Comparison of ENCODE assay signal across 13 cellular contexts in genomic region chr16:4360538-4361021, GRCh38. TPM values are rescaled to one million over a fixed set of nuclear protein-coding genes. Genes with fewer than 3 reads are reported as not detected.
DNase-seq lines count a peak whose midpoint lies in the region; ATAC-seq, FAIRE-seq and TF ChIP-seq lines count a peak whose summit lies in the region.
"Had no signal": no experiment of that assay in that cellular context is flagged by ENCODE, and none has a peak within 500 bp of the region (broad histone marks: within the 10 kb centered on the region; RNA-seq: fewer than 3 reads in every experiment).

No MANE protein-coding gene starts in this region.

- H3K79me2 ChIP-seq in GM12878 (ENCODE audit: control insufficient read depth, insufficient read depth, low read length) (no peaks in the 10 kb centered on the region), osteoblast (ENCODE audit: insufficient read depth, low read length) (no peaks in the 10 kb centered on the region), OCI-LY7 (ENCODE audit: insufficient read depth, low read depth, low read length) (no peaks in the 10 kb centered on the region)

- SMC1A ChIA-PET in GM12878 (lab: Charles Lee; ENCODE audit: uncharacterized antibody, unreplicated experiment): no interaction called here

- ATAC-seq in GM12878 (peak; percentile 41), HG03520 (IDR thresholded peaks at IDR 0.05; ENCODE audit: unreplicated experiment) (no peak)

- intact Hi-C loops in GM12878 (cut with micrococcal nuclease; ENCODE audit: unreplicated experiment): no loop called here
- intact Hi-C loops in OCI-LY7 (cut with micrococcal nuclease; ENCODE audit: unreplicated experiment): no loop called here

- no peaks in the 10 kb centered on the region for H3K4me1 Mint-ChIP-seq in activated CD4-positive, alpha-beta T cell treated with anti-CD3 and anti-CD28 coated beads, Interleukin-2, amount 10 ng/mL, durations not matched to agents 7 days and 5 days
- H3K4me1 Mint-ChIP-seq: brain had no signal

- 85% methylated on average over 8 of the region's 11 CpGs for WGBS in GM12878 (ENCODE audit: insufficient coverage, insufficient replicate concordance, low lambda C conversion rate, missing lambda C conversion rate)

- H3K9me3 Mint-ChIP-seq in activated CD4-positive, alpha-beta T cell treated with anti-CD3 and anti-CD28 coated beads, Interleukin-2, amount 10 ng/mL, durations not matched to agents 7 days and 5 days: no peaks in the 10 kb centered on the region
- H3K9me3 Mint-ChIP-seq: brain; natural killer cell; T-helper 1 cell treated with Interleukin-12 subunit alpha and Interleukin-12 subunit beta and Interleukin-4 antibody, amounts not matched to agents 30 μg/mL and 1 μg/mL, for 36 hours had no signal

- no peak for TF ChIP-seq EP300 in GM12878 (IDR thresholded peaks at IDR 0.05; ENCODE audit: borderline replicate concordance in 1 of 2, control insufficient read depth in 1 of 2, low read depth in 2 of 2, low read length in 2 of 2)

- H3K27me3 ChIP-seq in GM12878 (replicated peaks in 1 of 2; ENCODE audit: control insufficient read depth in 2 of 2, insufficient read depth in 2 of 2, low read length in 1 of 2) (no peaks in the 10 kb centered on the region), osteoblast (ENCODE audit: insufficient read depth, low read length) (no peaks in the 10 kb centered on the region)
- H3K27me3 ChIP-seq in effector memory CD4-positive, alpha-beta T cell (replicated peaks; ENCODE audit: control insufficient read depth, insufficient read depth, low read length, poor library complexity, severe bottlenecking): no peaks in the 10 kb centered on the region
- H3K27me3 ChIP-seq: BLaER1 had no signal

- H3K4me1 ChIP-seq in GM12878 (ENCODE audit: control insufficient read depth, insufficient read depth, low read length): peaks cover 4% of the 10 kb centered on the region
- no peaks in the 10 kb centered on the region for H3K4me1 ChIP-seq in osteoblast (ENCODE audit: insufficient read depth, low read length)
- H3K4me1 ChIP-seq in OCI-LY7 (ENCODE audit: insufficient read depth, low read length, poor library complexity, severe bottlenecking): peaks cover 12% of the 10 kb centered on the region
- no peaks in the 10 kb centered on the region for H3K4me1 ChIP-seq in effector memory CD4-positive, alpha-beta T cell (ENCODE audit: control insufficient read depth, insufficient read depth, low read length, poor library complexity, severe bottlenecking)

- no peak for TF ChIP-seq RAD21 in GM12878 (IDR thresholded peaks at IDR 0.05; ENCODE audit: insufficient read depth, low read depth, low read length)

- no peaks in the 10 kb centered on the region for H3K9me3 ChIP-seq in GM12878 (replicated peaks; ENCODE audit: control insufficient read depth, insufficient read depth, low read length)
- H3K9me3 ChIP-seq in osteoblast (ENCODE audit: low read depth, low read length): no peaks in the 10 kb centered on the region
- H3K9me3 ChIP-seq in OCI-LY7 (ENCODE audit: low read length): no peaks in the 10 kb centered on the region
- no peaks in the 10 kb centered on the region for H3K9me3 ChIP-seq in effector memory CD4-positive, alpha-beta T cell (ENCODE audit: control insufficient read depth, low read length)
- H3K9me3 ChIP-seq: BLaER1 had no signal

- H3K36me3 Mint-ChIP-seq in activated CD4-positive, alpha-beta T cell treated with anti-CD3 and anti-CD28 coated beads, Interleukin-2, amount 10 ng/mL, durations not matched to agents 7 days and 5 days (ENCODE audit: low read depth): peaks cover 26% of the 10 kb centered on the region
- H3K36me3 Mint-ChIP-seq: natural killer cell had no signal

- POLR2A ChIA-PET in activated CD4-positive, alpha-beta T cell treated with anti-CD3 and anti-CD28 coated beads, Interleukin-2, amount 10 ng/mL, durations not matched to agents 7 days and 5 days (lab: Charles Lee): no interaction called here
- POLR2A ChIA-PET in GM12878 (lab: Charles Lee): no interaction called here
- POLR2A ChIA-PET in OCI-LY7 (lab: Charles Lee): interaction anchor here (0.6 kb wide), 1 partner anchor 443 kb away, joined by 4 read pairs; no protein-coding TSS in a partner anchor

- DNase-seq in activated CD4-positive, alpha-beta T cell treated with anti-CD3 and anti-CD28 coated beads, Interleukin-2, amount 10 ng/mL, durations not matched to agents 7 days and 5 days: peak; percentile 28
- DNase-seq in activated CD4-positive, alpha-beta T cell treated with anti-CD3 and anti-CD28 coated beads for 4 hours: no peak
- DNase-seq in NCI-H226: peak; percentile 41
- no peak for DNase-seq in GM12878 (ENCODE audit: low read depth, low spot score)
- peak; percentile 87 for DNase-seq in osteoblast (ENCODE audit: insufficient read length, low spot score, missing footprints)
- DNase-seq in OCI-LY7 (ENCODE audit: low spot score): no peak
- DNase-seq in effector memory CD4-positive, alpha-beta T cell: no peak
- DNase-seq: natural killer cell, NCI-H748 treated with DMSO at 0.1 percent for 48 hours had no signal

- no peak for TF ChIP-seq POLR2A in GM12878 (IDR thresholded peaks at IDR 0.05; ENCODE audit: low read depth, low read length)

- no peak for TF ChIP-seq CTCF in GM12878 (IDR thresholded peaks at IDR 0.05 in 2 of 3, conservative IDR thresholded peaks at IDR 0.05 in 1 of 3; ENCODE audit: control insufficient read depth in 2 of 3, extremely low read depth in 1 of 3, insufficient read depth in 1 of 3, low read depth in 3 of 3, low read length in 3 of 3)
- TF ChIP-seq CTCF in osteoblast (IDR thresholded peaks at IDR 0.05; ENCODE audit: extremely low read depth, low read depth, low read length): no peak
- no peak for TF ChIP-seq CTCF in OCI-LY7 (conservative IDR thresholded peaks at IDR 0.05; ENCODE audit: low read length)

- H4K20me1 ChIP-seq in GM12878 (ENCODE audit: control insufficient read depth, insufficient read depth): no peaks in the 10 kb centered on the region
- no peaks in the 10 kb centered on the region for H4K20me1 ChIP-seq in osteoblast (ENCODE audit: insufficient read depth, low read length)
- H4K20me1 ChIP-seq in OCI-LY7 (ENCODE audit: insufficient read depth, low read length): no peaks in the 10 kb centered on the region

- BruUV-seq in GM12878 (replicated peaks; lab: Mats Ljungman, UMichigan): no TSS peak
- BruUV-seq in OCI-LY7 (replicated peaks; lab: Mats Ljungman, UMichigan): no TSS peak

- no peak overlapping the region for H3K4me3 Mint-ChIP-seq in activated CD4-positive, alpha-beta T cell treated with anti-CD3 and anti-CD28 coated beads, Interleukin-2, amount 10 ng/mL, durations not matched to agents 7 days and 5 days
- H3K4me3 Mint-ChIP-seq: brain; natural killer cell; T-helper 1 cell treated with Interleukin-12 subunit alpha and Interleukin-12 subunit beta and Interleukin-4 antibody, amounts not matched to agents 30 μg/mL and 1 μg/mL, for 36 hours had no signal

- in situ Hi-C loops in GM12878 (cut with MboI): loop anchor here (5.0 kb wide), 1 partner anchor 37 kb away; no protein-coding TSS in a partner anchor

- no peaks in the 10 kb centered on the region for H3K9me2 ChIP-seq in OCI-LY7 (ENCODE audit: insufficient read depth, low read length)

- H3K36me3 ChIP-seq in GM12878 (ENCODE audit: control insufficient read depth in 2 of 2, insufficient read depth in 2 of 2, low read length in 1 of 2) (peaks cover 4 to 35% of the 10 kb centered on the region in 2 experiments; a peak in 3 of 4 replicates), osteoblast (ENCODE audit: insufficient read depth, low read length) (no peaks in the 10 kb centered on the region), OCI-LY7 (ENCODE audit: insufficient read depth, low read length) (peaks cover 77% of the 10 kb centered on the region)
- peaks cover 77% of the 10 kb centered on the region for H3K36me3 ChIP-seq in effector memory CD4-positive, alpha-beta T cell (ENCODE audit: control insufficient read depth, insufficient read depth, low read length)

- H3K27ac Mint-ChIP-seq in activated CD4-positive, alpha-beta T cell treated with anti-CD3 and anti-CD28 coated beads, Interleukin-2, amount 10 ng/mL, durations not matched to agents 7 days and 5 days: peak overlapping the region; percentile 50
- H3K27ac Mint-ChIP-seq: natural killer cell; T-helper 1 cell treated with Interleukin-12 subunit alpha and Interleukin-12 subunit beta and Interleukin-4 antibody, amounts not matched to agents 30 μg/mL and 1 μg/mL, for 36 hours had no signal

- RAD21 ChIA-PET in GM12878 (lab: Charles Lee; ENCODE audit: unreplicated experiment): no interaction called here

- no peak for FAIRE-seq in GM12878 (lab: Jason Lieb, UNC)

- no peak overlapping the region for H3K9ac ChIP-seq in GM12878 (ENCODE audit: control insufficient read depth, insufficient read depth, low read length)
- H3K9ac ChIP-seq: BLaER1 had no signal

- H3K4me3 ChIP-seq in GM12878: no peak overlapping the region
- no peak overlapping the region for H3K4me3 ChIP-seq in osteoblast (ENCODE audit: insufficient read depth, low read length)
- no peak overlapping the region for H3K4me3 ChIP-seq in OCI-LY7 (ENCODE audit: low read depth, low read length, poor library complexity, severe bottlenecking)
- H3K4me3 ChIP-seq in effector memory CD4-positive, alpha-beta T cell (ENCODE audit: insufficient read depth, low read depth, low read length, poor library complexity, severe bottlenecking): no peak overlapping the region
- H3K4me3 ChIP-seq: BLaER1 had no signal

- no peaks in the 10 kb centered on the region for H3K27me3 Mint-ChIP-seq in activated CD4-positive, alpha-beta T cell treated with anti-CD3 and anti-CD28 coated beads, Interleukin-2, amount 10 ng/mL, durations not matched to agents 7 days and 5 days
- H3K27me3 Mint-ChIP-seq: brain had no signal

- H3K27ac ChIP-seq in GM12878 (ENCODE audit: control insufficient read depth, insufficient read depth) (no peak overlapping the region), osteoblast (ENCODE audit: low read depth, low read length) (no peak overlapping the region), OCI-LY7 (ENCODE audit: low read depth, low read length, poor library complexity, severe bottlenecking) (no peak overlapping the region)
- H3K27ac ChIP-seq in effector memory CD4-positive, alpha-beta T cell (ENCODE audit: insufficient read depth, low read length, poor library complexity, severe bottlenecking): no peak overlapping the region
- H3K27ac ChIP-seq: BLaER1 had no signal

- no peak overlapping the region for H3K4me2 ChIP-seq in GM12878 (ENCODE audit: control insufficient read depth, insufficient read depth)
- no peak overlapping the region for H3K4me2 ChIP-seq in osteoblast (ENCODE audit: insufficient read depth, low read length)
- no peak overlapping the region for H3K4me2 ChIP-seq in OCI-LY7 (ENCODE audit: low read length)
- H3K4me2 ChIP-seq: BLaER1 had no signal

- H2AFZ ChIP-seq in GM12878 (ENCODE audit: control insufficient read depth, low read depth, low read length): no peak overlapping the region
- H2AFZ ChIP-seq in osteoblast (ENCODE audit: low read length): no peak overlapping the region
- H2AFZ ChIP-seq in OCI-LY7 (ENCODE audit: low read length): no peak overlapping the region

- CTCF ChIA-PET in activated CD4-positive, alpha-beta T cell treated with anti-CD3 and anti-CD28 coated beads, Interleukin-2, amount 10 ng/mL, durations not matched to agents 7 days and 5 days (lab: Charles Lee): interaction anchor here (1.6 kb wide), 1 partner anchor 41 kb away, joined by 6 read pairs; no protein-coding TSS in a partner anchor
- CTCF ChIA-PET in GM12878 (lab: Yijun Ruan, JAX): no interaction called here
- CTCF ChIA-PET in OCI-LY7 (lab: Charles Lee; ENCODE audit: unreplicated experiment): no interaction called here

RNA-seq across cellular contexts. Expression of gene PAM16, which starts 9.5 kb away (rescaled TPM):
- total RNA-seq in activated CD4-positive, alpha-beta T cell treated with anti-CD3 and anti-CD28 coated beads, Interleukin-2, amount 10 ng/mL, durations not matched to agents 7 days and 5 days: 10 to 100 TPM; 35.1 to 39.3 TPM
- total RNA-seq in GM12878 (2013; cell fraction: nucleolus; rRNA removed): 21.2 and 24.9 TPM in 2 replicates
- 50.2 and 55.4 TPM in 2 replicates for total RNA-seq in GM12878 (2014; rRNA removed)
- 17.8 and 18.5 TPM in 2 replicates for total RNA-seq in GM12878 (2014; rRNA removed; fragmentation: Illumina TruSeq; extraction: Trizol)
- 54.9 and 61.6 TPM in 2 replicates for total RNA-seq in GM12878 (2021)
- polyA plus RNA-seq in GM12878 (2011; ENCODE audit: low read depth): 39.3 TPM
- 22.5 and 32.8 TPM in 2 replicates for polyA plus RNA-seq in GM12878 (2011; rRNA removed)
- polyA plus RNA-seq in GM12878 (2011; cell fraction: cytosol; rRNA removed): 58.1 and 79.3 TPM in 2 replicates
- 47.2 and 67.5 TPM in 2 replicates for polyA plus RNA-seq in GM12878 (2011; cell fraction: nucleus; rRNA removed)
- 37.2 and 40.1 TPM in 2 replicates for polyA plus RNA-seq in GM12878 (2012)
- 8.4 and 20.7 TPM in 2 replicates for polyA plus RNA-seq in GM12878 (2014; fragmentation: Illumina TruSeq; extraction: Trizol)
- polyA plus RNA-seq in GM12878 (2014; fragmentation: Nextera tagmentation; extraction: Ambion mirVana): 10 to 100 TPM; 20.8 to 48.1 TPM
- 94.3 and 100 TPM in 2 replicates for polyA plus RNA-seq in GM12878 (2014; rRNA removed)
- polyA plus RNA-seq in GM12878 (2016; fragmentation: Nextera tagmentation; extraction: Ambion mirVana): 10 to 100 TPM; 72.8 to 78.7 TPM
- 8.5 and 14.6 TPM in 2 replicates for polyA minus RNA-seq in GM12878 (2011; rRNA and poly(A)+ RNA removed)
- 7.2 and 14.3 TPM in 2 replicates for polyA minus RNA-seq in GM12878 (2011; cell fraction: cytosol; rRNA and poly(A)+ RNA removed)
- 5.3 and 10.8 TPM in 2 replicates for polyA minus RNA-seq in GM12878 (2011; cell fraction: nucleus; rRNA and poly(A)+ RNA removed)
- total RNA-seq in osteoblast: 17.4 and 18.6 TPM in 2 replicates
- 80.6 and 92.1 TPM in 2 replicates for total RNA-seq in OCI-LY7 (2014; rRNA removed; shearing (Covaris generic))
- total RNA-seq in OCI-LY7 (2022): 77.4 and 82.4 TPM in 2 replicates

RNA-seq across cellular contexts. Expression of gene VASN, which starts 11.1 kb away (rescaled TPM):
- total RNA-seq in activated CD4-positive, alpha-beta T cell treated with anti-CD3 and anti-CD28 coated beads, Interleukin-2, amount 10 ng/mL, durations not matched to agents 7 days and 5 days: not detected
- not detected in 2 replicates for total RNA-seq in GM12878 (2013; cell fraction: nucleolus; rRNA removed)
- total RNA-seq in GM12878 (2014; rRNA removed) (not detected in 2 replicates), GM12878 (2014; rRNA removed; fragmentation: Illumina TruSeq; extraction: Trizol) (not detected in 2 replicates), GM12878 (2021) (0.10 TPM in 1 of 2 replicates, not detected in the other), osteoblast (202 and 217 TPM in 2 replicates), OCI-LY7 (2022) (not detected in 2 replicates)
- 0.08 TPM for polyA plus RNA-seq in GM12878 (2011; ENCODE audit: low read depth)
- polyA plus RNA-seq in GM12878 (2011; rRNA removed) (not detected in 2 replicates), GM12878 (2014; fragmentation: Illumina TruSeq; extraction: Trizol) (not detected in 2 replicates), GM12878 (2014; fragmentation: Nextera tagmentation; extraction: Ambion mirVana) (under 1 TPM in 1 of 2 experiments, not detected in 1; 0.02 TPM), GM12878 (2014; rRNA removed) (not detected in 2 replicates), GM12878 (2016; fragmentation: Nextera tagmentation; extraction: Ambion mirVana) (under 1 TPM; 0.18 to 0.19 TPM)
- polyA plus RNA-seq in GM12878 (2011; cell fraction: cytosol; rRNA removed): not detected in 2 replicates
- not detected in 2 replicates for polyA plus RNA-seq in GM12878 (2011; cell fraction: nucleus; rRNA removed)
- 0.24 and 0.27 TPM in 2 replicates for polyA plus RNA-seq in GM12878 (2012)
- polyA minus RNA-seq in GM12878 (2011; rRNA and poly(A)+ RNA removed): not detected in 2 replicates
- polyA minus RNA-seq in GM12878 (2011; cell fraction: cytosol; rRNA and poly(A)+ RNA removed): not detected in 2 replicates
- polyA minus RNA-seq in GM12878 (2011; cell fraction: nucleus; rRNA and poly(A)+ RNA removed): not detected in 2 replicates
- total RNA-seq in OCI-LY7 (2014; rRNA removed; shearing (Covaris generic)): not detected in 2 replicates

RNA-seq across cellular contexts. Expression of gene GLIS2, which starts 44.7 kb away (rescaled TPM):
- under 1 TPM; 0.12 to 0.17 TPM for total RNA-seq in activated CD4-positive, alpha-beta T cell treated with anti-CD3 and anti-CD28 coated beads, Interleukin-2, amount 10 ng/mL, durations not matched to agents 7 days and 5 days
- 1.1 and 1.2 TPM in 2 replicates for total RNA-seq in GM12878 (2013; cell fraction: nucleolus; rRNA removed)
- total RNA-seq in GM12878 (2014; rRNA removed) (0.06 TPM in 1 of 2 replicates, not detected in the other), GM12878 (2014; rRNA removed; fragmentation: Illumina TruSeq; extraction: Trizol) (not detected in 2 replicates), GM12878 (2021) (0.51 and 0.61 TPM in 2 replicates), osteoblast (5.0 and 5.4 TPM in 2 replicates), OCI-LY7 (2022) (0.08 TPM in 1 of 2 replicates, not detected in the other)
- 0.16 TPM for polyA plus RNA-seq in GM12878 (2011; ENCODE audit: low read depth)
- polyA plus RNA-seq in GM12878 (2011; rRNA removed) (0.37 and 0.64 TPM in 2 replicates), GM12878 (2014; fragmentation: Illumina TruSeq; extraction: Trizol) (0.03 TPM in 1 of 2 replicates, not detected in the other), GM12878 (2014; fragmentation: Nextera tagmentation; extraction: Ambion mirVana) (not detected), GM12878 (2014; rRNA removed) (0.14 and 0.25 TPM in 2 replicates), GM12878 (2016; fragmentation: Nextera tagmentation; extraction: Ambion mirVana) (under 1 TPM in 1 of 2 experiments, not detected in 1; 0.21 TPM)
- polyA plus RNA-seq in GM12878 (2011; cell fraction: cytosol; rRNA removed): 1.1 and 1.5 TPM in 2 replicates
- 5.1 and 6.2 TPM in 2 replicates for polyA plus RNA-seq in GM12878 (2011; cell fraction: nucleus; rRNA removed)
- polyA plus RNA-seq in GM12878 (2012): 0.67 and 0.83 TPM in 2 replicates
- polyA minus RNA-seq in GM12878 (2011; rRNA and poly(A)+ RNA removed): 0.88 and 2.1 TPM in 2 replicates
- polyA minus RNA-seq in GM12878 (2011; cell fraction: cytosol; rRNA and poly(A)+ RNA removed): 2.7 and 3.5 TPM in 2 replicates
- polyA minus RNA-seq in GM12878 (2011; cell fraction: nucleus; rRNA and poly(A)+ RNA removed): 0.73 and 1.6 TPM in 2 replicates
- total RNA-seq in OCI-LY7 (2014; rRNA removed; shearing (Covaris generic)): not detected in 2 replicates

RNA-seq across cellular contexts. Expression of gene CORO7, which starts 55.8 kb away (rescaled TPM):
- total RNA-seq in activated CD4-positive, alpha-beta T cell treated with anti-CD3 and anti-CD28 coated beads, Interleukin-2, amount 10 ng/mL, durations not matched to agents 7 days and 5 days: 100 to 1,000 TPM; 196 to 211 TPM
- total RNA-seq in GM12878 (2013; cell fraction: nucleolus; rRNA removed): 187 and 203 TPM in 2 replicates
- 43.2 and 56.5 TPM in 2 replicates for total RNA-seq in GM12878 (2014; rRNA removed)
- total RNA-seq in GM12878 (2014; rRNA removed; fragmentation: Illumina TruSeq; extraction: Trizol): 18.9 and 19.0 TPM in 2 replicates
- total RNA-seq in GM12878 (2021): 89.2 and 91.7 TPM in 2 replicates
- 17.8 TPM for polyA plus RNA-seq in GM12878 (2011; ENCODE audit: low read depth)
- polyA plus RNA-seq in GM12878 (2011; rRNA removed): 11.9 and 40.0 TPM in 2 replicates
- polyA plus RNA-seq in GM12878 (2011; cell fraction: cytosol; rRNA removed): 37.9 and 44.2 TPM in 2 replicates
- polyA plus RNA-seq in GM12878 (2011; cell fraction: nucleus; rRNA removed): 362 and 561 TPM in 2 replicates
- 49.8 and 53.5 TPM in 2 replicates for polyA plus RNA-seq in GM12878 (2012)
- polyA plus RNA-seq in GM12878 (2014; fragmentation: Illumina TruSeq; extraction: Trizol): 6.0 and 17.2 TPM in 2 replicates
- polyA plus RNA-seq in GM12878 (2014; fragmentation: Nextera tagmentation; extraction: Ambion mirVana): under 1 TPM; 0.64 to 0.84 TPM
- polyA plus RNA-seq in GM12878 (2014; rRNA removed): 65.8 and 76.0 TPM in 2 replicates
- 10 to 100 TPM; 47.4 to 49.1 TPM for polyA plus RNA-seq in GM12878 (2016; fragmentation: Nextera tagmentation; extraction: Ambion mirVana)
- polyA minus RNA-seq in GM12878 (2011; rRNA and poly(A)+ RNA removed): 32.8 and 55.7 TPM in 2 replicates
- polyA minus RNA-seq in GM12878 (2011; cell fraction: cytosol; rRNA and poly(A)+ RNA removed): 61.5 and 64.5 TPM in 2 replicates
- polyA minus RNA-seq in GM12878 (2011; cell fraction: nucleus; rRNA and poly(A)+ RNA removed): 68.3 and 121 TPM in 2 replicates
- total RNA-seq in osteoblast: 9.7 and 17.7 TPM in 2 replicates
- 64.0 and 77.2 TPM in 2 replicates for total RNA-seq in OCI-LY7 (2014; rRNA removed; shearing (Covaris generic))
- 112 and 115 TPM in 2 replicates for total RNA-seq in OCI-LY7 (2022)

Comparison
In these comparisons a context has a peak if more than half of its experiments do, and no peak if none do; other contexts are left out.
1. DNase-seq: peak in activated CD4-positive, alpha-beta T cell treated with anti-CD3 and anti-CD28 coated beads, Interleukin-2, amount 10 ng/mL, durations not matched to agents 7 days and 5 days (single experiment), NCI-H226 (single experiment) and osteoblast (single experiment); none in activated CD4-positive, alpha-beta T cell treated with anti-CD3 and anti-CD28 coated beads for 4 hours (0 of 2), GM12878 (single experiment), OCI-LY7 (single experiment) and effector memory CD4-positive, alpha-beta T cell (0 of 3).
2. RNA of gene VASN, which starts 11.1 kb away (total RNA-seq): 202 to 217 TPM in osteoblast; not detected in OCI-LY7, not detected in activated CD4-positive, alpha-beta T cell treated with anti-CD3 and anti-CD28 coated beads, Interleukin-2, amount 10 ng/mL, durations not matched to agents 7 days and 5 days and 0.10 TPM in GM12878; every median in the first group is over 100 times any median in the second.